15 cellular contexts compared by ENCODE assay signal in the genomic region with DNA sequence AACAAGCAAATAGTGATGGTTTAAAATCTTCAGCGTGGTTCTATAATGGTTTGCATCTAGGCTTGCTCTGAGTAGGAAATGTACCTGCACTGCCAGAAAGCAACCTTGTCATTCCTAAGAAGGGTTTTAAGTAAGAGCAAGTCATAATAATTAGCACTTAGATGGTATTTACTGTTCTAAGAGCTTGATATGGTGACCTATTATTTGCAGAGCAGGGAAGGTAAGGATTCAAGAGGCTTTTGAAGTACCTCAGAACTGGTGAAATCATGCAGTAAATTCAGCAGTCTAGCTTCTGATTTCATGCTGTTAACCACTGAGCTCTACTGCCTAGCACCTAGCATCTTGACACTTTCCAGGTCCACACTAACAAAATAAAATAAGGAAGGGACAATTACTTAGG. TPM values are rescaled to one million over a fixed set of nuclear protein-coding genes. Genes with fewer than 3 reads are reported as not detected.
A peak's percentile ranks its signal among the peaks of the same experiment; 100 is the strongest.
DNase-seq lines count a peak whose midpoint lies in the region; ATAC-seq lines count a peak whose summit lies in the region.
"Had no signal": no experiment of that assay in that cellular context is flagged by ENCODE, and none has a peak within 500 bp of the region (broad histone marks: within the 10 kb centered on the region; RNA-seq: fewer than 3 reads in every experiment).

No MANE protein-coding gene starts in this region.

- peaks cover 21% of the 10 kb centered on the region for H3K36me3 Mint-ChIP-seq in activated naive CD8-positive, alpha-beta T cell
- H3K36me3 Mint-ChIP-seq in activated naive CD8-positive, alpha-beta T cell treated with anti-CD3 and anti-CD28 coated beads, Interleukin-2, amount 50 U/mL, for 24 hours (ENCODE audit: low read depth): peaks cover 89% of the 10 kb centered on the region
- peaks cover 50% of the 10 kb centered on the region for H3K36me3 Mint-ChIP-seq in activated naive CD8-positive, alpha-beta T cell treated with anti-CD3 and anti-CD28 coated beads for 36 hours
- peaks cover 100% of the 10 kb centered on the region for H3K36me3 Mint-ChIP-seq in stimulated activated effector memory CD8-positive, alpha-beta T cell treated with anti-CD3 and anti-CD28 coated beads, Interleukin-12 subunit alpha, Interleukin-12 subunit beta, amount 100 ng/mL, for 72 hours

- H3K36me3 ChIP-seq in HUES6 (ENCODE audit: control insufficient read depth, insufficient read depth, low read length): peaks cover 100% of the 10 kb centered on the region

- no peak for ATAC-seq in activated naive CD8-positive, alpha-beta T cell treated with anti-CD3 and anti-CD28 coated beads, Interleukin-2, amount 50 U/mL, for 24 hours
- no peak for ATAC-seq in stimulated activated effector memory CD8-positive, alpha-beta T cell treated with anti-CD3 and anti-CD28 coated beads, Interleukin-12 subunit alpha, Interleukin-12 subunit beta, amount 100 ng/mL, for 72 hours
- ATAC-seq in GM21390 (IDR thresholded peaks at IDR 0.05; ENCODE audit: unreplicated experiment): no peak
- ATAC-seq: GM12878, Panc1, Right ventricle myocardium inferior had no signal

- no peak for DNase-seq in activated naive CD8-positive, alpha-beta T cell treated with anti-CD3 and anti-CD28 coated beads, Interleukin-2, amount 50 U/mL, for 24 hours
- no peak for DNase-seq in activated naive CD8-positive, alpha-beta T cell treated with anti-CD3 and anti-CD28 coated beads for 36 hours
- DNase-seq in stimulated activated effector memory CD8-positive, alpha-beta T cell treated with anti-CD3 and anti-CD28 coated beads, Interleukin-12 subunit alpha, Interleukin-12 subunit beta, amount 100 ng/mL, for 72 hours (ENCODE audit: low spot score in 2 of 2): no peak
- no peak for DNase-seq in GM19238 (ENCODE audit: insufficient read length, low spot score)
- DNase-seq: HCEC 1CT, NCI-H146, NCI-H2107, NCI-H774 had no signal

- peaks cover 14% of the 10 kb centered on the region for H3K4me1 ChIP-seq in HUES6 (ENCODE audit: control insufficient read depth, insufficient read depth, low read length)

- no peak overlapping the region for H3K4me3 ChIP-seq in HUES6 (ENCODE audit: low read depth, low read length)
- H3K4me3 ChIP-seq: GM12878, SK-N-MC had no signal

- H3K4me3 Mint-ChIP-seq in activated naive CD8-positive, alpha-beta T cell: no peak overlapping the region
- H3K4me3 Mint-ChIP-seq in activated naive CD8-positive, alpha-beta T cell treated with anti-CD3 and anti-CD28 coated beads, Interleukin-2, amount 50 U/mL, for 24 hours: no peak overlapping the region
- H3K4me3 Mint-ChIP-seq in activated naive CD8-positive, alpha-beta T cell treated with anti-CD3 and anti-CD28 coated beads for 36 hours: no peak overlapping the region
- no peak overlapping the region for H3K4me3 Mint-ChIP-seq in stimulated activated effector memory CD8-positive, alpha-beta T cell treated with anti-CD3 and anti-CD28 coated beads, Interleukin-12 subunit alpha, Interleukin-12 subunit beta, amount 100 ng/mL, for 72 hours

- H3K4me1 Mint-ChIP-seq in activated naive CD8-positive, alpha-beta T cell (ENCODE audit: low read depth): peaks cover 29% of the 10 kb centered on the region
- peaks cover 6% of the 10 kb centered on the region for H3K4me1 Mint-ChIP-seq in activated naive CD8-positive, alpha-beta T cell treated with anti-CD3 and anti-CD28 coated beads, Interleukin-2, amount 50 U/mL, for 24 hours
- peaks cover 19% of the 10 kb centered on the region for H3K4me1 Mint-ChIP-seq in activated naive CD8-positive, alpha-beta T cell treated with anti-CD3 and anti-CD28 coated beads for 36 hours
- peaks cover 11% of the 10 kb centered on the region for H3K4me1 Mint-ChIP-seq in stimulated activated effector memory CD8-positive, alpha-beta T cell treated with anti-CD3 and anti-CD28 coated beads, Interleukin-12 subunit alpha, Interleukin-12 subunit beta, amount 100 ng/mL, for 72 hours

- peak overlapping the region; percentile 72; the same call in 1 of the 2 replicates for H3K27ac ChIP-seq in HUES6 (ENCODE audit: low read depth, low read length)

- no peaks in the 10 kb centered on the region for H3K9me3 ChIP-seq in HUES6 (ENCODE audit: control insufficient read depth, insufficient read depth, low read depth, low read length)

- H3K27ac Mint-ChIP-seq in activated naive CD8-positive, alpha-beta T cell: peak overlapping the region; percentile 18
- H3K27ac Mint-ChIP-seq in activated naive CD8-positive, alpha-beta T cell treated with anti-CD3 and anti-CD28 coated beads, Interleukin-2, amount 50 U/mL, for 24 hours: no peak overlapping the region
- peak overlapping the region; percentile 67 for H3K27ac Mint-ChIP-seq in activated naive CD8-positive, alpha-beta T cell treated with anti-CD3 and anti-CD28 coated beads for 36 hours
- peak overlapping the region; percentile 14 for H3K27ac Mint-ChIP-seq in stimulated activated effector memory CD8-positive, alpha-beta T cell treated with anti-CD3 and anti-CD28 coated beads, Interleukin-12 subunit alpha, Interleukin-12 subunit beta, amount 100 ng/mL, for 72 hours

- no peak overlapping the region for H3K9ac ChIP-seq in HUES6 (ENCODE audit: low read length)

- H3K27me3 ChIP-seq in HUES6 (ENCODE audit: control insufficient read depth, insufficient read depth, low read length): no peaks in the 10 kb centered on the region

- H3K27me3 Mint-ChIP-seq in activated naive CD8-positive, alpha-beta T cell: no peaks in the 10 kb centered on the region
- no peaks in the 10 kb centered on the region for H3K27me3 Mint-ChIP-seq in activated naive CD8-positive, alpha-beta T cell treated with anti-CD3 and anti-CD28 coated beads, Interleukin-2, amount 50 U/mL, for 24 hours
- H3K27me3 Mint-ChIP-seq in activated naive CD8-positive, alpha-beta T cell treated with anti-CD3 and anti-CD28 coated beads for 36 hours: no peaks in the 10 kb centered on the region

- no peaks in the 10 kb centered on the region for H3K9me3 Mint-ChIP-seq in activated naive CD8-positive, alpha-beta T cell (ENCODE audit: low read depth)
- no peaks in the 10 kb centered on the region for H3K9me3 Mint-ChIP-seq in activated naive CD8-positive, alpha-beta T cell treated with anti-CD3 and anti-CD28 coated beads, Interleukin-2, amount 50 U/mL, for 24 hours
- no peaks in the 10 kb centered on the region for H3K9me3 Mint-ChIP-seq in activated naive CD8-positive, alpha-beta T cell treated with anti-CD3 and anti-CD28 coated beads for 36 hours
- no peaks in the 10 kb centered on the region for H3K9me3 Mint-ChIP-seq in stimulated activated effector memory CD8-positive, alpha-beta T cell treated with anti-CD3 and anti-CD28 coated beads, Interleukin-12 subunit alpha, Interleukin-12 subunit beta, amount 100 ng/mL, for 72 hours

RNA-seq across cellular contexts. Expression of a gene that starts 23.7 kb away (rescaled TPM):
- 100 to 1,000 TPM; 234 to 243 TPM for total RNA-seq in activated naive CD8-positive, alpha-beta T cell treated with anti-CD3 and anti-CD28 coated beads for 36 hours
